In the genomic region with DNA sequence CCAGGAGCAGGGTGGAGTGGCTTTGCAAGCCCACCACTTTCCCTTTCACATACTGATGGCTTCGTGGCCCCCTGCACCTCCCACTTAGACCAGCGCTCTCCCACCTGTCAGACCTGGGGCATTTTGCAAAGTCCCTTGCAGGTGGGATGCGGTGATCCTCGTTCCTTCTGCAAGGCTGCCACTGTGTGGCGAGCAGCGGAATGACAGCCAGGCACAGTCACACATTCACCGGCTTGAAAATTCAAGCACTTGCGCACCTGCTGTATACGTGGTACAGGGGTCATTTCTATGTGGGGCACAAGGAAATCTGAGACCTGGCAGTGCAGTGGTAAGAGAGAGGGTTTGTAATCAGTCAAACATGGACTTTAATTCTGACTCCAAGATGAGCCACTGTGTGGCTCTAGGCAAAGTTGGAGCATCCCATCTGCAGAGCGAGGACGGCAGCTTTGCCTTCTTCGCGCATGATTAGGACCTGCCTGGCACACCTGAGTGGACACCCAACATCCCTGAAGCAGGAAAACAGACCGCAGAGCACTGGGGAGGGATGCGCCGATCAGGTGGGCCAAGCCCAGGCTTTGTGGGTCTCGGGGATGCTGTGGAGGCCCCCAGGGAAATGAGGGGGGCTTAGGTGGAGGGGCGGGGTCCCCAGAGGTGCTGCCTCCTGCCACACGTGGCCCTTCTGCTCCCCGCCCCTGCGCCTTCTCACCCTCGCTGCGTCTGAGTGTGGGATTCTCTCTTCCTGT, we compare ENCODE assay signal across 8 cellular contexts. TPM values are rescaled to one million over a fixed set of nuclear protein-coding genes. Genes with fewer than 3 reads are reported as not detected.
DNase-seq lines count a peak whose midpoint lies in the region; ATAC-seq and TF ChIP-seq lines count a peak whose summit lies in the region.

No MANE protein-coding gene starts in this region.

- H3K27ac ChIP-seq in effector memory CD4-positive, alpha-beta T cell (ENCODE audit: insufficient read depth, low read length, poor library complexity, severe bottlenecking) = no peak overlapping the region

- ATAC-seq in stimulated activated naive CD8-positive, alpha-beta T cell treated with anti-CD3 and anti-CD28 coated beads, Interleukin-15, Interleukin-2, amounts not matched to agents 100 U/mL and 50 U/mL, for 24 hours = no peak
- no peak for ATAC-seq in HG03442 (IDR thresholded peaks at IDR 0.05; ENCODE audit: unreplicated experiment)

- no peaks in the 10 kb centered on the region for H3K36me3 ChIP-seq in effector memory CD4-positive, alpha-beta T cell (ENCODE audit: control insufficient read depth, insufficient read depth, low read length)

- no peaks in the 10 kb centered on the region for H3K4me1 ChIP-seq in effector memory CD4-positive, alpha-beta T cell (ENCODE audit: control insufficient read depth, insufficient read depth, low read length, poor library complexity, severe bottlenecking)

- H3K4me3 ChIP-seq in GM12865 (ENCODE audit: low read depth, low read length) = no peak overlapping the region
- no peak overlapping the region for H3K4me3 ChIP-seq in effector memory CD4-positive, alpha-beta T cell (ENCODE audit: insufficient read depth, low read depth, low read length, poor library complexity, severe bottlenecking)

- no peaks in the 10 kb centered on the region for H3K9me3 ChIP-seq in effector memory CD4-positive, alpha-beta T cell (ENCODE audit: control insufficient read depth, low read length)

- TF ChIP-seq CTCF in GM12865 (IDR thresholded peaks at IDR 0.05; ENCODE audit: insufficient read depth, low read depth, low read length, missing control alignments) = peak; percentile 89

- peaks cover 9% of the 10 kb centered on the region for H3K27me3 ChIP-seq in effector memory CD4-positive, alpha-beta T cell (replicated peaks; ENCODE audit: control insufficient read depth, insufficient read depth, low read length, poor library complexity, severe bottlenecking)

- DNase-seq in A172 (ENCODE audit: low spot score) = peak; percentile 18
- DNase-seq in GM12865 (ENCODE audit: low read depth) = peak; percentile 68
- DNase-seq in NCI-H2107 treated with DMSO at 0.1 percent for 48 hours (lab: John Stamatoyannopoulos, UW; ENCODE audit: unreplicated experiment) = peak; percentile 62
- DNase-seq in activated CD4-positive, alpha-beta T cell treated with anti-CD3 and anti-CD28 coated beads, Interleukin-2, amount 50 U/mL, for 4 hours = peak; percentile 21
- peak in 2 of 3 donors; percentile 6 to 8 for DNase-seq in effector memory CD4-positive, alpha-beta T cell
- DNase-seq in mucosa of gallbladder (ENCODE audit: low spot score) = peak; percentile 36
- peak; percentile 60 for DNase-seq in stimulated activated naive CD8-positive, alpha-beta T cell treated with anti-CD3 and anti-CD28 coated beads, Interleukin-15, Interleukin-2, amounts not matched to agents 100 U/mL and 50 U/mL, for 24 hours

RNA-seq across cellular contexts. Expression of gene TMEM51, which starts 53.0 kb away (rescaled TPM):
- total RNA-seq in A172 (2014; rRNA removed; shearing (Covaris generic)) = 8.5 and 10.4 TPM in 2 replicates
- total RNA-seq in mucosa of gallbladder = 43.7 TPM

Comparison
In these comparisons a context has a peak if more than half of its experiments do, and no peak if none do; other contexts are left out.
1. DNase-seq: peak in every context shown above with its lines; median percentile 68 in GM12865; 62 in NCI-H2107 treated with DMSO at 0.1 percent for 48 hours; 60 in stimulated activated naive CD8-positive, alpha-beta T cell treated with anti-CD3 and anti-CD28 coated beads, Interleukin-15, Interleukin-2, amounts not matched to agents 100 U/mL and 50 U/mL, for 24 hours; 36 in mucosa of gallbladder; 21 in activated CD4-positive, alpha-beta T cell treated with anti-CD3 and anti-CD28 coated beads, Interleukin-2, amount 50 U/mL, for 4 hours; 18 in A172; 7 in effector memory CD4-positive, alpha-beta T cell.